In genomic region chr6:140020207-140020791, GRCh38 we compare ENCODE assay signal across 27 cellular contexts.
"Had no signal": no experiment of that assay in that cellular context is flagged by ENCODE, and none has a peak within 500 bp of the region (broad histone marks: within the 10 kb centered on the region; RNA-seq: fewer than 3 reads in every experiment).

No MANE protein-coding gene starts in this region.

- H3K27me3 ChIP-seq: left lung, neutrophil, ovary, right atrium auricular region, right lobe of liver, testis, thyroid gland, transverse colon, upper lobe of left lung, vagina had no signal

- H3K4me1 ChIP-seq: left lung, lower lobe of right lung, right atrium auricular region, testis, thyroid gland, upper lobe of left lung, vagina had no signal

- DNase-seq: hypothalamus; immature natural killer cell; kidney; left colon; left lung; lower lobe of right lung; mammary epithelial cell; mesenchymal stem cell; naive thymus-derived CD8-positive, alpha-beta T cell; ovary; right lobe of liver; stimulated activated CD4-positive, alpha-beta T cell treated with anti-CD3 and anti-CD28 coated beads, Interleukin-1b, Interleukin-23, amount 100 ng/mL, for 48 hours; stimulated activated CD4-positive, alpha-beta T cell treated with anti-CD3 and anti-CD28 coated beads, Interleukin-2, amount 100 ng/mL, for 48 hours; stimulated activated CD4-positive, alpha-beta T cell treated with anti-CD3 and anti-CD28 coated beads, Interleukin-4, amount 100 ng/mL, for 4 hours; stimulated activated CD8-positive, alpha-beta memory T cell treated with anti-CD3 and anti-CD28 coated beads, Interleukin-4, amount 100 ng/mL, for 48 hours; stimulated activated naive CD4-positive, alpha-beta T cell treated with Interleukin-2 at 50 U/mL for 16 hours; stimulated activated naive CD8-positive, alpha-beta T cell treated with anti-CD3 and anti-CD28 coated beads, Interleukin-15, amount 100 ng/mL, for 72 hours; testis; thyroid gland; transverse colon; upper lobe of left lung had no signal

- FAIRE-seq: islet of Langerhans, kidney had no signal

- H3K9me3 ChIP-seq: neutrophil, ovary, right lobe of liver, testis, thyroid gland, vagina had no signal

- H3K4me2 ChIP-seq: smooth muscle cell had no signal

- H3K27ac ChIP-seq: left lung, lower lobe of right lung, neutrophil, ovary, right atrium auricular region, right lobe of liver, testis, thyroid gland, transverse colon, upper lobe of left lung, vagina had no signal

- ATAC-seq: left colon; left lung; lower lobe of right lung; naive thymus-derived CD8-positive, alpha-beta T cell; right lobe of liver; stimulated activated memory B cell treated with anti-CD40 and anti-IgM and Interleukin-4, amounts not matched to agents 10 μg/mL and 1 μg/mL and 100 μg/mL, for 72 hours; stimulated activated naive CD8-positive, alpha-beta T cell treated with anti-CD3 and anti-CD28 coated beads, Interleukin-15, amount 100 ng/mL, for 72 hours had no signal

- H3K4me3 ChIP-seq: left lung, lower lobe of right lung, ovary, right atrium auricular region, right lobe of liver, smooth muscle cell, testis, thyroid gland, transverse colon, upper lobe of left lung, vagina had no signal

- H3K36me3 ChIP-seq: left lung, lower lobe of right lung, neutrophil, ovary, right atrium auricular region, right lobe of liver, thyroid gland, transverse colon, upper lobe of left lung, vagina had no signal
